1 cellular context compared by ENCODE assay signal in the genomic region with DNA sequence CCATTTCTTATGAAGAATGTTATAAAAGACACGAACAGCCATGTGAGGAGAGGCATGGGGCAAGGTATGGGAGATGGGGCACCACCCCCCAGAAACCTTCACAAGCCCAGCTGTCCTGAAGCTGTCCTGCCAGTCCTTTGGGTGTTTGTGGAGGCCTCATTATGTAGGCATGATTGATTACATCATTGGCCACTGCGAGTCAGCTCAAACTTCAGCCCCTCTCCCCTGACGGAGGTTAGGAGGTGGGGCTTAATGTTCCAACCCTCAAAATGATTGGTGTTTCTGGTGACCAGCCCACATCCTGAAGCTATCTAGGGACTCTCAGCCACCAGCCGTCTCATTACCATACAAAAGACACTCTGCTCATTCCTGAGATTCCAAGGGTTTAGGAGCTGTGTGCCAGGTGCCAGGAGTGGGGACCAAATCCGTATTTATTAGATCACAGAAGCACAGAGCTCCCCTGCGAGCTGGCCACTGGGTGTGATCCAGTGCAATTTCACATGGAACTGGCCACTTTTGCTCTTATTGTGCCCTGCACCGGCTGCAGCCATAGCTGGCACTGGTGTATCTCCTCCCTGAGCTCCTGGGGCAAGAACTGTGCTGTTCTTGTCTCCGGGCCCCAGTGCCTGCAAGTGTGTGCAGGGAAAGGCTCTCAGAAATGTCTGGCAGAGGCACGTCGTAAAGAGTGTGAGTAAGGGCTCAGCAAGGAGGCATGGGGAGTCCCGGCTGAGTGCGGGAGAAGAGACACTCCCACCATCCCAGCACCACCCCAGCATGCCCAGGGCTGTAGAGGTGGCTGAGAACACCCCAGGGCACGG.
A peak's percentile ranks its signal among the peaks of the same experiment; 100 is the strongest.
TF ChIP-seq lines count a peak whose summit lies in the region.

No MANE protein-coding gene starts in this region.

TF ChIP-seq in WTC11, 78 proteins besides CTCF, POLR2A, EP300 and RAD21 (continued from another document):
- TF ChIP-seq STAT6 (CRISPR knock-in tag; conservative IDR thresholded peaks at IDR 0.05; ENCODE audit: low read depth) (0 out of 2 replicates have a peak, but pooled peaks have one; percentile 39), ARID4B (CRISPR knock-in tag; IDR thresholded peaks at IDR 0.05; ENCODE audit: borderline replicate concordance) (no peak), ETV6 (CRISPR knock-in tag; IDR thresholded peaks at IDR 0.05) (peak; percentile 36; the same call in 1 of the 2 replicates), RORB (CRISPR knock-in tag; IDR thresholded peaks at IDR 0.05) (no peak), TEAD1 (CRISPR knock-in tag; IDR thresholded peaks at IDR 0.05) (peak; percentile 99; the same call in 1 of the 2 replicates), ATF2 (CRISPR knock-in tag; IDR thresholded peaks at IDR 0.05; ENCODE audit: borderline replicate concordance, low read depth) (no peak), PRRX2 (CRISPR knock-in tag; IDR thresholded peaks at IDR 0.05) (no peak), ZBTB21 (CRISPR knock-in tag; IDR thresholded peaks at IDR 0.05; ENCODE audit: borderline replicate concordance) (0 out of 2 replicates have a peak, but pooled peaks have one; percentile 36)
- TF ChIP-seq, protein P1, sequence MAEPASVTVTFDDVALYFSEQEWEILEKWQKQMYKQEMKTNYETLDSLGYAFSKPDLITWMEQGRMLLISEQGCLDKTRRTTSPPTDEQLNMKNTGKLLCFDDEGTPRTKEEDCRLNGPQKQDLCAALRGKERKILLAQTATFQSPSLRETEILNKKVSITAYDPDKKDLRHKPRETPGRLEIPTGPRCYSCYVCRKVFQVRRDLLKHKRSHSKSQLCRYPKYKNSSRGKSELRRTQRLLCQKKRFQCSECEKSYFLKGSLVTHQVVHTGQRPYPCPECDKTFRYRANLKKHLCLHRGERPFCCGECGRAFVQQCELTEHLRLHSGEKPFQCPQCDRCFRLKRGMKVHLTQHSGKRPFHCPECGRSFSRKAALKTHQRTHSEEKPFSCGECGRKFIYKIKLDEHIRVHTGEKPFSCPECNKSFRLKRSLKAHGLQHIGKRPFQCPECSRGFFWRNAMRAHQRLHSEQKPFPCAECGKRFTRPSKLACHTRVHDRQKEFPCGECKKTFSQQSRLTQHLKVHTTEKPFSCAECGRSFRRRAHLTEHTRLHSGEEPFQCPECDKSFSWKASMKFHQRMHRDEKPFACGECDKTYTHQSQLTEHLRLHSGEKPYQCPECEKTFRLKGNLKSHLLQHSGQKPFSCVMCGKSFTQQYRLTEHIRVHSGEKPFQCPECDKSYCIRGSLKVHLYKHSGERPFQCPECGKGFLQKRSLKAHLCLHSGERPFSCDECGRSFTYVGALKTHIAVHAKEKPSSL (CRISPR knock-in tag; conservative IDR thresholded peaks at IDR 0.05), result no peak
